Comparison of ENCODE assay signal across 1 cellular context in the genomic region with DNA sequence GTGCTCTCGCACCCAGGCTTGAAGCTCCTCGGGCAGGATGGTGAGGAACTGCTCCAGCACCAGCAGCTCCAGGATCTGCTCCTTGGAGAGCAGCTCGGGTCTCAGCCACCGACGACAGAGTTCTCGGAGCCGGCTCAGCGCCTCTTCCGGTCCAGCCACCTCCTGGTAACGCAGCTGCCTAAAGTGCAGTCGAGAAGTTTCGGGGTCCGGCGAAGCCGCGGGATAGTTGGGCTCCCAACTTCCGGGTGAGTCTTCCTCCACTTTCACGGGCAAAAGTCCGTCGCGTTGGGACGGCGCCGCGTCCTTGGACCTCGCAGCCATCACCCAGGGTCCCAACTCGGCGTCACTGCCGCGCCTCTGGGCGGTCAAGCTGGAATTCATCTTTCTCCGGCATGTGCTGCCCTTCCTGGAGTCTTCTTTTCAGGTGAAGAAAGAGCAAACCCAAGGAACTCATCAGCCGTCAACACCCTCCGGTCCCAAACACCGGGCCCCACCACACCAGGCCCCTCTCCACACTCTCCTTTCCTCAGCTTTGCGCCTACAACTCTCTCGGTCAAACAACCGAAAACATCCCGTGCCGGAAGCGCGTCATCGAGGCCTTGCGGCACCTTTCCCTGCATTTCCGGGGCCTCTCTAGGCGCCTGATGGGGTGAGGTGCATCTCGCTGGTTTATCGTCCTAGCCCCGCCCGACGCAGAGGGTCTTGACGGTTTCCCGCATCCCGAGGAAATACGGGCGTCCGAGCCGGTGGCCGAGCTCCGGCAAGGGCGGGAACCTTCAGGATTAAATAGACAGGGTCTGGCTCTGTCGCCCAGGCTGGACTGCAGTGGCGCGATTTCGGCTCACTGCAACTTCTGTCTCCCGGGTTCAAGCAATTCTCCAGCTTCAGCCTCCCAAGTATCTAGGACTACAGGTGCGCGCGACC.
TF ChIP-seq lines count a peak whose summit lies in the region.

Gene ZNF394, minus strand, starts transcription at position 569 of the 924 bp plus-strand sequence. Its CDS starts 188 bp downstream, at position 381.

TF ChIP-seq in HepG2, 621 proteins besides CTCF, POLR2A, EP300 and RAD21 (continued from another document and continues in another):
- TF ChIP-seq, protein P1, sequence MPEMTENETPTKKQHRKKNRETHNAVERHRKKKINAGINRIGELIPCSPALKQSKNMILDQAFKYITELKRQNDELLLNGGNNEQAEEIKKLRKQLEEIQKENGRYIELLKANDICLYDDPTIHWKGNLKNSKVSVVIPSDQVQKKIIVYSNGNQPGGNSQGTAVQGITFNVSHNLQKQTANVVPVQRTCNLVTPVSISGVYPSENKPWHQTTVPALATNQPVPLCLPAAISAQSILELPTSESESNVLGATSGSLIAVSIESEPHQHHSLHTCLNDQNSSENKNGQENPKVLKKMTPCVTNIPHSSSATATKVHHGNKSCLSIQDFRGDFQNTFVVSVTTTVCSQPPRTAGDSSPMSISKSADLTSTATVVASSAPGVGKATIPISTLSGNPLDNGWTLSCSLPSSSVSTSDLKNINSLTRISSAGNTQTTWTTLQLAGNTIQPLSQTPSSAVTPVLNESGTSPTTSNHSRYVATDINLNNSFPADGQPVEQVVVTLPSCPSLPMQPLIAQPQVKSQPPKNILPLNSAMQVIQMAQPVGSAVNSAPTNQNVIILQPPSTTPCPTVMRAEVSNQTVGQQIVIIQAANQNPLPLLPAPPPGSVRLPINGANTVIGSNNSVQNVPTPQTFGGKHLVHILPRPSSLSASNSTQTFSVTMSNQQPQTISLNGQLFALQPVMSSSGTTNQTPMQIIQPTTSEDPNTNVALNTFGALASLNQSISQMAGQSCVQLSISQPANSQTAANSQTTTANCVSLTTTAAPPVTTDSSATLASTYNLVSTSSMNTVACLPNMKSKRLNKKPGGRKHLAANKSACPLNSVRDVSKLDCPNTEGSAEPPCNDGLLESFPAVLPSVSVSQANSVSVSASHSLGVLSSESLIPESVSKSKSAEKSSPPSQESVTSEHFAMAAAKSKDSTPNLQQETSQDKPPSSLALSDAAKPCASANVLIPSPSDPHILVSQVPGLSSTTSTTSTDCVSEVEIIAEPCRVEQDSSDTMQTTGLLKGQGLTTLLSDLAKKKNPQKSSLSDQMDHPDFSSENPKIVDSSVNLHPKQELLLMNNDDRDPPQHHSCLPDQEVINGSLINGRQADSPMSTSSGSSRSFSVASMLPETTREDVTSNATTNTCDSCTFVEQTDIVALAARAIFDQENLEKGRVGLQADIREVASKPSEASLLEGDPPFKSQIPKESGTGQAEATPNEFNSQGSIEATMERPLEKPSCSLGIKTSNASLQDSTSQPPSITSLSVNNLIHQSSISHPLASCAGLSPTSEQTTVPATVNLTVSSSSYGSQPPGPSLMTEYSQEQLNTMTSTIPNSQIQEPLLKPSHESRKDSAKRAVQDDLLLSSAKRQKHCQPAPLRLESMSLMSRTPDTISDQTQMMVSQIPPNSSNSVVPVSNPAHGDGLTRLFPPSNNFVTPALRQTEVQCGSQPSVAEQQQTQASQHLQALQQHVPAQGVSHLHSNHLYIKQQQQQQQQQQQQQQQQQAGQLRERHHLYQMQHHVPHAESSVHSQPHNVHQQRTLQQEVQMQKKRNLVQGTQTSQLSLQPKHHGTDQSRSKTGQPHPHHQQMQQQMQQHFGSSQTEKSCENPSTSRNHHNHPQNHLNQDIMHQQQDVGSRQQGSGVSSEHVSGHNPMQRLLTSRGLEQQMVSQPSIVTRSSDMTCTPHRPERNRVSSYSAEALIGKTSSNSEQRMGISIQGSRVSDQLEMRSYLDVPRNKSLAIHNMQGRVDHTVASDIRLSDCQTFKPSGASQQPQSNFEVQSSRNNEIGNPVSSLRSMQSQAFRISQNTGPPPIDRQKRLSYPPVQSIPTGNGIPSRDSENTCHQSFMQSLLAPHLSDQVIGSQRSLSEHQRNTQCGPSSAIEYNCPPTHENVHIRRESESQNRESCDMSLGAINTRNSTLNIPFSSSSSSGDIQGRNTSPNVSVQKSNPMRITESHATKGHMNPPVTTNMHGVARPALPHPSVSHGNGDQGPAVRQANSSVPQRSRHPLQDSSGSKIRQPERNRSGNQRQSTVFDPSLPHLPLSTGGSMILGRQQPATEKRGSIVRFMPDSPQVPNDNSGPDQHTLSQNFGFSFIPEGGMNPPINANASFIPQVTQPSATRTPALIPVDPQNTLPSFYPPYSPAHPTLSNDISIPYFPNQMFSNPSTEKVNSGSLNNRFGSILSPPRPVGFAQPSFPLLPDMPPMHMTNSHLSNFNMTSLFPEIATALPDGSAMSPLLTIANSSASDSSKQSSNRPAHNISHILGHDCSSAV (CRISPR knock-in tag; IDR thresholded peaks at IDR 0.05; ENCODE audit: borderline replicate concordance): no peak
- TF ChIP-seq SETDB1 (CRISPR knock-in tag; IDR thresholded peaks at IDR 0.05; ENCODE audit: borderline replicate concordance) (no peak), ARNT (IDR thresholded peaks at IDR 0.05) (no peak), SMC3 (IDR thresholded peaks at IDR 0.05; ENCODE audit: low read length) (no peak), ELK4 (CRISPR knock-in tag; IDR thresholded peaks at IDR 0.05; ENCODE audit: borderline replicate concordance) (no peak), ZNF772 (CRISPR knock-in tag; IDR thresholded peaks at IDR 0.05) (0 out of 2 replicates have a peak, but pooled peaks have one; percentile 17), SMARCE1 (IDR thresholded peaks at IDR 0.05; ENCODE audit: borderline replicate concordance) (no peak), ZFP41 (CRISPR knock-in tag; IDR thresholded peaks at IDR 0.05; ENCODE audit: borderline replicate concordance) (no peak), SOX6 (IDR thresholded peaks at IDR 0.05) (no peak), SOX6 (CRISPR knock-in tag; IDR thresholded peaks at IDR 0.05) (peak; percentile 42), ZNF160 (CRISPR knock-in tag; IDR thresholded peaks at IDR 0.05) (no peak; the same call in 1 of the 2 replicates), PPARG (CRISPR knock-in tag; conservative IDR thresholded peaks at IDR 0.05) (no peak), CENPBD1 (CRISPR knock-in tag; IDR thresholded peaks at IDR 0.05; ENCODE audit: borderline replicate concordance, low read depth) (no peak), AGO2 (optimal IDR thresholded peaks at IDR 0.05; ENCODE audit: low read depth, low read length) (peak; percentile 74), ZNF670 (CRISPR knock-in tag; IDR thresholded peaks at IDR 0.05; ENCODE audit: borderline replicate concordance) (peak; percentile 68; the same call in 1 of the 2 replicates), HNF4A (CRISPR knock-in tag; IDR thresholded peaks at IDR 0.05) (peak; percentile 31), DMTF1 (CRISPR knock-in tag; IDR thresholded peaks at IDR 0.05) (no peak), ZNF576 (CRISPR knock-in tag; IDR thresholded peaks at IDR 0.05) (no peak), TFDP1 (CRISPR knock-in tag; IDR thresholded peaks at IDR 0.05; ENCODE audit: borderline replicate concordance) (peak; percentile 48; the same call in 1 of the 2 replicates), ATAD3A (CRISPR knock-in tag; IDR thresholded peaks at IDR 0.05) (no peak; the same call in 1 of the 2 replicates), SNAPC2 (CRISPR knock-in tag; IDR thresholded peaks at IDR 0.05) (0 out of 2 replicates have a peak, but pooled peaks have one; percentile 72), ZNF710 (CRISPR knock-in tag; IDR thresholded peaks at IDR 0.05; ENCODE audit: borderline replicate concordance) (no peak), REL (CRISPR knock-in tag; conservative IDR thresholded peaks at IDR 0.05) (no peak), ZSCAN12 (CRISPR knock-in tag; IDR thresholded peaks at IDR 0.05) (0 out of 2 replicates have a peak, but pooled peaks have one; percentile 43), TOE1 (CRISPR knock-in tag; IDR thresholded peaks at IDR 0.05) (0 out of 2 replicates have a peak, but pooled peaks have one; percentile 44), EHMT2 (IDR thresholded peaks at IDR 0.05; ENCODE audit: borderline replicate concordance, low read depth, low read length) (no peak), SP4 (CRISPR knock-in tag; IDR thresholded peaks at IDR 0.05) (peak; percentile 36; the same call in 1 of the 2 replicates), HDAC1 (CRISPR knock-in tag; IDR thresholded peaks at IDR 0.05) (peak; percentile 92)
- TF ChIP-seq, protein P2, sequence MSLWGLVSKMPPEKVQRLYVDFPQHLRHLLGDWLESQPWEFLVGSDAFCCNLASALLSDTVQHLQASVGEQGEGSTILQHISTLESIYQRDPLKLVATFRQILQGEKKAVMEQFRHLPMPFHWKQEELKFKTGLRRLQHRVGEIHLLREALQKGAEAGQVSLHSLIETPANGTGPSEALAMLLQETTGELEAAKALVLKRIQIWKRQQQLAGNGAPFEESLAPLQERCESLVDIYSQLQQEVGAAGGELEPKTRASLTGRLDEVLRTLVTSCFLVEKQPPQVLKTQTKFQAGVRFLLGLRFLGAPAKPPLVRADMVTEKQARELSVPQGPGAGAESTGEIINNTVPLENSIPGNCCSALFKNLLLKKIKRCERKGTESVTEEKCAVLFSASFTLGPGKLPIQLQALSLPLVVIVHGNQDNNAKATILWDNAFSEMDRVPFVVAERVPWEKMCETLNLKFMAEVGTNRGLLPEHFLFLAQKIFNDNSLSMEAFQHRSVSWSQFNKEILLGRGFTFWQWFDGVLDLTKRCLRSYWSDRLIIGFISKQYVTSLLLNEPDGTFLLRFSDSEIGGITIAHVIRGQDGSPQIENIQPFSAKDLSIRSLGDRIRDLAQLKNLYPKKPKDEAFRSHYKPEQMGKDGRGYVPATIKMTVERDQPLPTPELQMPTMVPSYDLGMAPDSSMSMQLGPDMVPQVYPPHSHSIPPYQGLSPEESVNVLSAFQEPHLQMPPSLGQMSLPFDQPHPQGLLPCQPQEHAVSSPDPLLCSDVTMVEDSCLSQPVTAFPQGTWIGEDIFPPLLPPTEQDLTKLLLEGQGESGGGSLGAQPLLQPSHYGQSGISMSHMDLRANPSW (CRISPR knock-in tag; IDR thresholded peaks at IDR 0.05; ENCODE audit: borderline replicate concordance): no peak
- TF ChIP-seq, protein P3, sequence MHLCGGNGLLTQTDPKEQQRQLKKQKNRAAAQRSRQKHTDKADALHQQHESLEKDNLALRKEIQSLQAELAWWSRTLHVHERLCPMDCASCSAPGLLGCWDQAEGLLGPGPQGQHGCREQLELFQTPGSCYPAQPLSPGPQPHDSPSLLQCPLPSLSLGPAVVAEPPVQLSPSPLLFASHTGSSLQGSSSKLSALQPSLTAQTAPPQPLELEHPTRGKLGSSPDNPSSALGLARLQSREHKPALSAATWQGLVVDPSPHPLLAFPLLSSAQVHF (CRISPR knock-in tag; IDR thresholded peaks at IDR 0.05): no peak
- TF ChIP-seq, protein P4, sequence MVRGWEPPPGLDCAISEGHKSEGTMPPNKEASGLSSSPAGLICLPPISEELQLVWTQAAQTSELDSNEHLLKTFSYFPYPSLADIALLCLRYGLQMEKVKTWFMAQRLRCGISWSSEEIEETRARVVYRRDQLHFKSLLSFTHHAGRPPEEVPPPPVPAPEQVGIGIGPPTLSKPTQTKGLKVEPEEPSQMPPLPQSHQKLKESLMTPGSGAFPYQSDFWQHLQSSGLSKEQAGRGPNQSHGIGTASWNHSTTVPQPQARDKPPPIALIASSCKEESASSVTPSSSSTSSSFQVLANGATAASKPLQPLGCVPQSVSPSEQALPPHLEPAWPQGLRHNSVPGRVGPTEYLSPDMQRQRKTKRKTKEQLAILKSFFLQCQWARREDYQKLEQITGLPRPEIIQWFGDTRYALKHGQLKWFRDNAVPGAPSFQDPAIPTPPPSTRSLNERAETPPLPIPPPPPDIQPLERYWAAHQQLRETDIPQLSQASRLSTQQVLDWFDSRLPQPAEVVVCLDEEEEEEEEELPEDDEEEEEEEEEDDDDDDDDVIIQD (CRISPR knock-in tag; IDR thresholded peaks at IDR 0.05; ENCODE audit: low read depth): no peak
